Comparison of ENCODE assay signal across 19 cellular contexts in the genomic region with DNA sequence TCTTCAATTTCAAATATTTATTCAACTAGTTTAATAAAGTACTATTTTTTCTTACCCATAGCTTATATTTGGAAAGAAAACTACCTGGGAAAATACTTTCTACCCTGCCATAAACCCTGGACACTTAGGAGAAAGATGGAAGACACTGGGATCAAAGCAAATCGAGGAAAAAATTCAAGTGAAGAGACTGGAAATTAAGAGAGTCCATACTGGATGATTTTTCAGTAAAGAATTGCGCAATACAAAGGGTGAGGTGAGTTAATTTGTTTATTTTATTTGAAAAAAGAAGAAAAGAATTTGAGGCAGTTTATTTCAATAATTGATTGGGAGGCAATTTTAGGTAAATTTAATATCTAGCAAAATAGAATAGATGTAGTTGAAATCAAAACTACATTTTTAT.
"Had no signal": no experiment of that assay in that cellular context is flagged by ENCODE, and none has a peak within 500 bp of the region (broad histone marks: within the 10 kb centered on the region; RNA-seq: fewer than 3 reads in every experiment).

No MANE protein-coding gene starts in this region.

- H2AFZ ChIP-seq: hepatocyte had no signal

- H3K79me2 ChIP-seq: hepatocyte had no signal

- ATAC-seq: foreskin keratinocyte, gastroesophageal sphincter, heart left ventricle, left cardiac atrium, left lung, left ventricle myocardium superior, lower lobe of right lung, mucosa of descending colon had no signal

- H3K4me1 ChIP-seq: esophagus muscularis mucosa, foreskin keratinocyte, gastroesophageal sphincter, heart left ventricle, left lung, lower lobe of right lung had no signal

- FAIRE-seq: endothelial cell of umbilical vein, keratinocyte had no signal

- H3K27ac Mint-ChIP-seq: mesothelial cell of epicardium had no signal

- H3K9me3 Mint-ChIP-seq: mesothelial cell of epicardium had no signal

- H3K4me3 ChIP-seq: coronary artery, dorsolateral prefrontal cortex, esophagus muscularis mucosa, gastroesophageal sphincter, heart left ventricle, hepatocyte, left lung, lower lobe of right lung, mucosa of descending colon had no signal

- H3K36me3 ChIP-seq: esophagus muscularis mucosa, gastroesophageal sphincter, heart left ventricle, left lung, lower lobe of right lung had no signal

- H3K36me3 Mint-ChIP-seq: mesothelial cell of epicardium had no signal

- H3K27me3 ChIP-seq: dorsolateral prefrontal cortex, esophagus muscularis mucosa, foreskin keratinocyte, gastroesophageal sphincter, heart left ventricle, hepatocyte, left lung had no signal

- H3K4me2 ChIP-seq: hepatocyte had no signal

- DNase-seq: dermis blood vessel endothelial cell; dorsolateral prefrontal cortex; effector CD4-positive, alpha-beta T cell; effector memory CD4-positive, alpha-beta T cell; foreskin keratinocyte; heart left ventricle; left cardiac atrium; left lung; left ventricle myocardium superior; lower lobe of right lung; mesenchymal stem cell; mucosa of descending colon had no signal

- H3K4me3 Mint-ChIP-seq: mesothelial cell of epicardium had no signal

- H3K9me3 ChIP-seq: esophagus muscularis mucosa, gastroesophageal sphincter, heart left ventricle, left lung, lower lobe of right lung, mucosa of descending colon had no signal

- H3K27ac ChIP-seq: coronary artery, dorsolateral prefrontal cortex, esophagus muscularis mucosa, foreskin keratinocyte, gastroesophageal sphincter, heart left ventricle, hepatocyte, left lung, lower lobe of right lung had no signal
